ENCODE assay signal across 1 cellular context in the genomic region with DNA sequence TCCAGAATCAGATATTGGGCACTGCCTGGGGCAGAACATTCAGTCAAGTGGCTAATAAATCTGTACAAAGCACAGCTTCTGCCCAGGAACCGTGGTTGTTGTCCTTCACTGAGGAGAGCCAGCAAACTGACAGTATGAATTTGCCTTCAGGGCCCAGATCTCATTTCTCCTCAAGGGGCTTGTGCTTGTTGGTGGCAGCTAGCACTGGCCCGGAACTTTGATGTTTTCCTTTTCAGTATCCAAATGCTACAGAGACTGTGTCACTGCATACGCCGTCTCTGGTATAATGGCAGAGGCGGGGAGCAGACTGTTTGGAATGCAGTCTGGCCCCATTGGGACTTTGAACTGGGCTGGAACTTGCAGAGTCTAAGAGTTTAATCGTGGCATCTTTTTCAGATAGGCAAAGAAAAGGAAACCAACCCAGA.
TF ChIP-seq lines count a peak whose summit lies in the region.

No MANE protein-coding gene starts in this region.

TF ChIP-seq in HepG2, 621 proteins besides CTCF, POLR2A, EP300 and RAD21 (continued from another document and continues in another):
- TF ChIP-seq, protein P1, sequence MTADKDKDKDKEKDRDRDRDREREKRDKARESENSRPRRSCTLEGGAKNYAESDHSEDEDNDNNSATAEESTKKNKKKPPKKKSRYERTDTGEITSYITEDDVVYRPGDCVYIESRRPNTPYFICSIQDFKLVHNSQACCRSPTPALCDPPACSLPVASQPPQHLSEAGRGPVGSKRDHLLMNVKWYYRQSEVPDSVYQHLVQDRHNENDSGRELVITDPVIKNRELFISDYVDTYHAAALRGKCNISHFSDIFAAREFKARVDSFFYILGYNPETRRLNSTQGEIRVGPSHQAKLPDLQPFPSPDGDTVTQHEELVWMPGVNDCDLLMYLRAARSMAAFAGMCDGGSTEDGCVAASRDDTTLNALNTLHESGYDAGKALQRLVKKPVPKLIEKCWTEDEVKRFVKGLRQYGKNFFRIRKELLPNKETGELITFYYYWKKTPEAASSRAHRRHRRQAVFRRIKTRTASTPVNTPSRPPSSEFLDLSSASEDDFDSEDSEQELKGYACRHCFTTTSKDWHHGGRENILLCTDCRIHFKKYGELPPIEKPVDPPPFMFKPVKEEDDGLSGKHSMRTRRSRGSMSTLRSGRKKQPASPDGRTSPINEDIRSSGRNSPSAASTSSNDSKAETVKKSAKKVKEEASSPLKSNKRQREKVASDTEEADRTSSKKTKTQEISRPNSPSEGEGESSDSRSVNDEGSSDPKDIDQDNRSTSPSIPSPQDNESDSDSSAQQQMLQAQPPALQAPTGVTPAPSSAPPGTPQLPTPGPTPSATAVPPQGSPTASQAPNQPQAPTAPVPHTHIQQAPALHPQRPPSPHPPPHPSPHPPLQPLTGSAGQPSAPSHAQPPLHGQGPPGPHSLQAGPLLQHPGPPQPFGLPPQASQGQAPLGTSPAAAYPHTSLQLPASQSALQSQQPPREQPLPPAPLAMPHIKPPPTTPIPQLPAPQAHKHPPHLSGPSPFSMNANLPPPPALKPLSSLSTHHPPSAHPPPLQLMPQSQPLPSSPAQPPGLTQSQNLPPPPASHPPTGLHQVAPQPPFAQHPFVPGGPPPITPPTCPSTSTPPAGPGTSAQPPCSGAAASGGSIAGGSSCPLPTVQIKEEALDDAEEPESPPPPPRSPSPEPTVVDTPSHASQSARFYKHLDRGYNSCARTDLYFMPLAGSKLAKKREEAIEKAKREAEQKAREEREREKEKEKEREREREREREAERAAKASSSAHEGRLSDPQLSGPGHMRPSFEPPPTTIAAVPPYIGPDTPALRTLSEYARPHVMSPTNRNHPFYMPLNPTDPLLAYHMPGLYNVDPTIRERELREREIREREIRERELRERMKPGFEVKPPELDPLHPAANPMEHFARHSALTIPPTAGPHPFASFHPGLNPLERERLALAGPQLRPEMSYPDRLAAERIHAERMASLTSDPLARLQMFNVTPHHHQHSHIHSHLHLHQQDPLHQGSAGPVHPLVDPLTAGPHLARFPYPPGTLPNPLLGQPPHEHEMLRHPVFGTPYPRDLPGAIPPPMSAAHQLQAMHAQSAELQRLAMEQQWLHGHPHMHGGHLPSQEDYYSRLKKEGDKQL (CRISPR knock-in tag; IDR thresholded peaks at IDR 0.05; ENCODE audit: low read depth), result peak; percentile 53; the same call in 1 of the 2 replicates
- TF ChIP-seq HNRNPL (IDR thresholded peaks at IDR 0.05; ENCODE audit: low read depth, low read length) (no peak), MTF1 (CRISPR knock-in tag; IDR thresholded peaks at IDR 0.05) (no peak), NPAS2 (CRISPR knock-in tag; IDR thresholded peaks at IDR 0.05; ENCODE audit: borderline replicate concordance) (no peak), ZNF546 (CRISPR knock-in tag; conservative IDR thresholded peaks at IDR 0.05) (no peak), ZNF747 (CRISPR knock-in tag; IDR thresholded peaks at IDR 0.05; ENCODE audit: borderline replicate concordance) (no peak), ZNF629 (CRISPR knock-in tag; conservative IDR thresholded peaks at IDR 0.05) (no peak), NCOA2 (CRISPR knock-in tag; IDR thresholded peaks at IDR 0.05) (peak; percentile 88), CCAR2 (optimal IDR thresholded peaks at IDR 0.05; ENCODE audit: low read depth, low read length) (no peak), ZNF75D (CRISPR knock-in tag; IDR thresholded peaks at IDR 0.05; ENCODE audit: borderline replicate concordance) (no peak), ZNF644 (CRISPR knock-in tag; IDR thresholded peaks at IDR 0.05; ENCODE audit: low read depth) (peak; percentile 97), CC2D1A (CRISPR knock-in tag; IDR thresholded peaks at IDR 0.05) (no peak), ZNF766 (CRISPR knock-in tag; IDR thresholded peaks at IDR 0.05; ENCODE audit: borderline replicate concordance) (no peak), KLF15 (CRISPR knock-in tag; IDR thresholded peaks at IDR 0.05; ENCODE audit: borderline replicate concordance) (no peak), TBP (CRISPR knock-in tag; IDR thresholded peaks at IDR 0.05) (no peak), ZNF12 (CRISPR knock-in tag; IDR thresholded peaks at IDR 0.05) (0 out of 2 replicates have a peak, but pooled peaks have one; percentile 24), JUN (CRISPR knock-in tag; IDR thresholded peaks at IDR 0.05) (no peak), FOXJ3 (CRISPR knock-in tag; IDR thresholded peaks at IDR 0.05; ENCODE audit: borderline replicate concordance) (no peak), KLF11 (CRISPR knock-in tag; IDR thresholded peaks at IDR 0.05) (no peak), RCOR2 (CRISPR knock-in tag; IDR thresholded peaks at IDR 0.05) (peak; percentile 40; the same call in 1 of the 2 replicates), ZSCAN31 (CRISPR knock-in tag; IDR thresholded peaks at IDR 0.05; ENCODE audit: low read depth) (0 out of 2 replicates have a peak, but pooled peaks have one; percentile 43)
- TF ChIP-seq, protein P2, sequence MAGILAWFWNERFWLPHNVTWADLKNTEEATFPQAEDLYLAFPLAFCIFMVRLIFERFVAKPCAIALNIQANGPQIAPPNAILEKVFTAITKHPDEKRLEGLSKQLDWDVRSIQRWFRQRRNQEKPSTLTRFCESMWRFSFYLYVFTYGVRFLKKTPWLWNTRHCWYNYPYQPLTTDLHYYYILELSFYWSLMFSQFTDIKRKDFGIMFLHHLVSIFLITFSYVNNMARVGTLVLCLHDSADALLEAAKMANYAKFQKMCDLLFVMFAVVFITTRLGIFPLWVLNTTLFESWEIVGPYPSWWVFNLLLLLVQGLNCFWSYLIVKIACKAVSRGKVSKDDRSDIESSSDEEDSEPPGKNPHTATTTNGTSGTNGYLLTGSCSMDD (CRISPR knock-in tag; IDR thresholded peaks at IDR 0.05), result no peak
- TF ChIP-seq, protein P3, sequence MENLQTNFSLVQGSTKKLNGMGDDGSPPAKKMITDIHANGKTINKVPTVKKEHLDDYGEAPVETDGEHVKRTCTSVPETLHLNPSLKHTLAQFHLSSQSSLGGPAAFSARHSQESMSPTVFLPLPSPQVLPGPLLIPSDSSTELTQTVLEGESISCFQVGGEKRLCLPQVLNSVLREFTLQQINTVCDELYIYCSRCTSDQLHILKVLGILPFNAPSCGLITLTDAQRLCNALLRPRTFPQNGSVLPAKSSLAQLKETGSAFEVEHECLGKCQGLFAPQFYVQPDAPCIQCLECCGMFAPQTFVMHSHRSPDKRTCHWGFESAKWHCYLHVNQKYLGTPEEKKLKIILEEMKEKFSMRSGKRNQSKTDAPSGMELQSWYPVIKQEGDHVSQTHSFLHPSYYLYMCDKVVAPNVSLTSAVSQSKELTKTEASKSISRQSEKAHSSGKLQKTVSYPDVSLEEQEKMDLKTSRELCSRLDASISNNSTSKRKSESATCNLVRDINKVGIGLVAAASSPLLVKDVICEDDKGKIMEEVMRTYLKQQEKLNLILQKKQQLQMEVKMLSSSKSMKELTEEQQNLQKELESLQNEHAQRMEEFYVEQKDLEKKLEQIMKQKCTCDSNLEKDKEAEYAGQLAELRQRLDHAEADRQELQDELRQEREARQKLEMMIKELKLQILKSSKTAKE (CRISPR knock-in tag; IDR thresholded peaks at IDR 0.05; ENCODE audit: borderline replicate concordance), result peak; percentile 87
- TF ChIP-seq, protein P4, sequence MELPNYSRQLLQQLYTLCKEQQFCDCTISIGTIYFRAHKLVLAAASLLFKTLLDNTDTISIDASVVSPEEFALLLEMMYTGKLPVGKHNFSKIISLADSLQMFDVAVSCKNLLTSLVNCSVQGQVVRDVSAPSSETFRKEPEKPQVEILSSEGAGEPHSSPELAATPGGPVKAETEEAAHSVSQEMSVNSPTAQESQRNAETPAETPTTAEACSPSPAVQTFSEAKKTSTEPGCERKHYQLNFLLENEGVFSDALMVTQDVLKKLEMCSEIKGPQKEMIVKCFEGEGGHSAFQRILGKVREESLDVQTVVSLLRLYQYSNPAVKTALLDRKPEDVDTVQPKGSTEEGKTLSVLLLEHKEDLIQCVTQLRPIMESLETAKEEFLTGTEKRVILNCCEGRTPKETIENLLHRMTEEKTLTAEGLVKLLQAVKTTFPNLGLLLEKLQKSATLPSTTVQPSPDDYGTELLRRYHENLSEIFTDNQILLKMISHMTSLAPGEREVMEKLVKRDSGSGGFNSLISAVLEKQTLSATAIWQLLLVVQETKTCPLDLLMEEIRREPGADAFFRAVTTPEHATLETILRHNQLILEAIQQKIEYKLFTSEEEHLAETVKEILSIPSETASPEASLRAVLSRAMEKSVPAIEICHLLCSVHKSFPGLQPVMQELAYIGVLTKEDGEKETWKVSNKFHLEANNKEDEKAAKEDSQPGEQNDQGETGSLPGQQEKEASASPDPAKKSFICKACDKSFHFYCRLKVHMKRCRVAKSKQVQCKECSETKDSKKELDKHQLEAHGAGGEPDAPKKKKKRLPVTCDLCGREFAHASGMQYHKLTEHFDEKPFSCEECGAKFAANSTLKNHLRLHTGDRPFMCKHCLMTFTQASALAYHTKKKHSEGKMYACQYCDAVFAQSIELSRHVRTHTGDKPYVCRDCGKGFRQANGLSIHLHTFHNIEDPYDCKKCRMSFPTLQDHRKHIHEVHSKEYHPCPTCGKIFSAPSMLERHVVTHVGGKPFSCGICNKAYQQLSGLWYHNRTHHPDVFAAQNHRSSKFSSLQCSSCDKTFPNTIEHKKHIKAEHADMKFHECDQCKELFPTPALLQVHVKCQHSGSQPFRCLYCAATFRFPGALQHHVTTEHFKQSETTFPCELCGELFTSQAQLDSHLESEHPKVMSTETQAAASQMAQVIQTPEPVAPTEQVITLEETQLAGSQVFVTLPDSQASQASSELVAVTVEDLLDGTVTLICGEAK (IDR thresholded peaks at IDR 0.05), result no peak
- TF ChIP-seq, protein P4 (CRISPR knock-in tag; IDR thresholded peaks at IDR 0.05), result no peak
- TF ChIP-seq, protein P5, sequence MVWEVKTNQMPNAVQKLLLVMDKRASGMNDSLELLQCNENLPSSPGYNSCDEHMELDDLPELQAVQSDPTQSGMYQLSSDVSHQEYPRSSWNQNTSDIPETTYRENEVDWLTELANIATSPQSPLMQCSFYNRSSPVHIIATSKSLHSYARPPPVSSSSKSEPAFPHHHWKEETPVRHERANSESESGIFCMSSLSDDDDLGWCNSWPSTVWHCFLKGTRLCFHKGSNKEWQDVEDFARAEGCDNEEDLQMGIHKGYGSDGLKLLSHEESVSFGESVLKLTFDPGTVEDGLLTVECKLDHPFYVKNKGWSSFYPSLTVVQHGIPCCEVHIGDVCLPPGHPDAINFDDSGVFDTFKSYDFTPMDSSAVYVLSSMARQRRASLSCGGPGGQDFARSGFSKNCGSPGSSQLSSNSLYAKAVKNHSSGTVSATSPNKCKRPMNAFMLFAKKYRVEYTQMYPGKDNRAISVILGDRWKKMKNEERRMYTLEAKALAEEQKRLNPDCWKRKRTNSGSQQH (CRISPR knock-in tag; IDR thresholded peaks at IDR 0.05; ENCODE audit: low read depth), result no peak
- TF ChIP-seq, protein P6, sequence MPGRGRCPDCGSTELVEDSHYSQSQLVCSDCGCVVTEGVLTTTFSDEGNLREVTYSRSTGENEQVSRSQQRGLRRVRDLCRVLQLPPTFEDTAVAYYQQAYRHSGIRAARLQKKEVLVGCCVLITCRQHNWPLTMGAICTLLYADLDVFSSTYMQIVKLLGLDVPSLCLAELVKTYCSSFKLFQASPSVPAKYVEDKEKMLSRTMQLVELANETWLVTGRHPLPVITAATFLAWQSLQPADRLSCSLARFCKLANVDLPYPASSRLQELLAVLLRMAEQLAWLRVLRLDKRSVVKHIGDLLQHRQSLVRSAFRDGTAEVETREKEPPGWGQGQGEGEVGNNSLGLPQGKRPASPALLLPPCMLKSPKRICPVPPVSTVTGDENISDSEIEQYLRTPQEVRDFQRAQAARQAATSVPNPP (CRISPR knock-in tag; IDR thresholded peaks at IDR 0.05), result no peak
- TF ChIP-seq, protein P7, sequence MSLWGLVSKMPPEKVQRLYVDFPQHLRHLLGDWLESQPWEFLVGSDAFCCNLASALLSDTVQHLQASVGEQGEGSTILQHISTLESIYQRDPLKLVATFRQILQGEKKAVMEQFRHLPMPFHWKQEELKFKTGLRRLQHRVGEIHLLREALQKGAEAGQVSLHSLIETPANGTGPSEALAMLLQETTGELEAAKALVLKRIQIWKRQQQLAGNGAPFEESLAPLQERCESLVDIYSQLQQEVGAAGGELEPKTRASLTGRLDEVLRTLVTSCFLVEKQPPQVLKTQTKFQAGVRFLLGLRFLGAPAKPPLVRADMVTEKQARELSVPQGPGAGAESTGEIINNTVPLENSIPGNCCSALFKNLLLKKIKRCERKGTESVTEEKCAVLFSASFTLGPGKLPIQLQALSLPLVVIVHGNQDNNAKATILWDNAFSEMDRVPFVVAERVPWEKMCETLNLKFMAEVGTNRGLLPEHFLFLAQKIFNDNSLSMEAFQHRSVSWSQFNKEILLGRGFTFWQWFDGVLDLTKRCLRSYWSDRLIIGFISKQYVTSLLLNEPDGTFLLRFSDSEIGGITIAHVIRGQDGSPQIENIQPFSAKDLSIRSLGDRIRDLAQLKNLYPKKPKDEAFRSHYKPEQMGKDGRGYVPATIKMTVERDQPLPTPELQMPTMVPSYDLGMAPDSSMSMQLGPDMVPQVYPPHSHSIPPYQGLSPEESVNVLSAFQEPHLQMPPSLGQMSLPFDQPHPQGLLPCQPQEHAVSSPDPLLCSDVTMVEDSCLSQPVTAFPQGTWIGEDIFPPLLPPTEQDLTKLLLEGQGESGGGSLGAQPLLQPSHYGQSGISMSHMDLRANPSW (CRISPR knock-in tag; IDR thresholded peaks at IDR 0.05; ENCODE audit: borderline replicate concordance), result no peak
- TF ChIP-seq, protein P8, sequence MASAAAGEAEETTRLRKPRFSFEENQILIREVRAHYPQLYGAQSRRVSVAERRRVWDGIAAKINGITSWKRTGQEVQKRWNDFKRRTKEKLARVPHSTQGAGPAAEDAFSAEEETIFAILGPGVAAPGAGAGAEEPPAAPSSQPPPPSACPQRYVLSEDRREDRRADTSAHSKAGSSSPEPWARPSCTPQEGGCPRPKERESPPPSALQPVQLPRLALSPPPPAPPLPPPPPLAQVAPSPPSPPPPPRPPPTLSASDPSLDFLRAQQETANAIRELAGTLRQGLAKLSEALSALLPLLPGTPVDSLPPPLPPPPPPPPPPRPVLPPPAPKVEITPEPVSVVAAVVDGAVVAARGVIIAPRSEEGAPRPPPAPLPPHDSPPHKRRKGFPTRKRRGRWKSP (CRISPR knock-in tag; IDR thresholded peaks at IDR 0.05), result no peak
